Comparison of ENCODE assay signal across 20 cellular contexts in genomic region chr2:174312581-174313234, GRCh38. TPM values are rescaled to one million over a fixed set of nuclear protein-coding genes. Genes with fewer than 3 reads are reported as not detected.
DNase-seq lines count a peak whose midpoint lies in the region; ATAC-seq, FAIRE-seq and TF ChIP-seq lines count a peak whose summit lies in the region.
"Had no signal": no experiment of that assay in that cellular context is flagged by ENCODE, and none has a peak within 500 bp of the region (broad histone marks: within the 10 kb centered on the region; RNA-seq: fewer than 3 reads in every experiment).

No MANE protein-coding gene starts in this region.

- H3K27me3 Mint-ChIP-seq in neural progenitor cell (ENCODE audit: insufficient read depth, low read depth): peaks cover 7% of the 10 kb centered on the region
- peaks cover 61% of the 10 kb centered on the region for H3K27me3 Mint-ChIP-seq in activated naive CD8-positive, alpha-beta T cell treated with anti-CD3 and anti-CD28 coated beads, Interleukin-2, amount 50 U/mL, for 24 hours

- H3K9me3 ChIP-seq in SK-N-SH: no peaks in the 10 kb centered on the region
- no peaks in the 10 kb centered on the region for H3K9me3 ChIP-seq in K562 (replicated peaks; ENCODE audit: control insufficient read depth, insufficient read depth, low read depth, low read length)
- H3K9me3 ChIP-seq in neural progenitor cell (ENCODE audit: low read depth): no peaks in the 10 kb centered on the region
- H3K9me3 ChIP-seq: Caco-2 had no signal

- H3K36me3 Mint-ChIP-seq in neural progenitor cell: no peaks in the 10 kb centered on the region
- H3K36me3 Mint-ChIP-seq in activated naive CD8-positive, alpha-beta T cell treated with anti-CD3 and anti-CD28 coated beads, Interleukin-2, amount 50 U/mL, for 24 hours (ENCODE audit: low read depth): peaks cover 1% of the 10 kb centered on the region

- H3K4me3 ChIP-seq in SK-N-SH (ENCODE audit: low read depth in 2 of 2, low read length in 1 of 2): no peak overlapping the region
- H3K4me3 ChIP-seq in K562: no peak overlapping the region
- H3K4me3 ChIP-seq in neural progenitor cell: no peak overlapping the region
- H3K4me3 ChIP-seq: GM12878, PC-9, SK-N-MC had no signal

- DNase-seq in SK-N-SH: no peak
- peak; percentile 4 for DNase-seq in M059J (ENCODE audit: low read depth)
- DNase-seq in K562 (ENCODE audit: extremely low read depth in 1 of 4, low spot score in 3 of 4): no peak
- DNase-seq in neural progenitor cell (ENCODE audit: low spot score): peak; percentile 16
- no peak for DNase-seq in iPS-NIHi11 (ENCODE audit: low spot score)
- DNase-seq in T-helper 2 cell: no peak
- DNase-seq in activated naive CD8-positive, alpha-beta T cell treated with anti-CD3 and anti-CD28 coated beads, Interleukin-2, amount 50 U/mL, for 24 hours: no peak
- DNase-seq: C1 segment of cervical spinal cord, Caco-2, HCEC 1CT, KBM-7, NCI-H2029 treated with DMSO at 0.1 percent for 48 hours, NCI-H526 treated with DMSO at 0.1 percent for 48 hours, PC-9 had no signal

- H3K4me1 Mint-ChIP-seq in neural progenitor cell: no peaks in the 10 kb centered on the region
- no peaks in the 10 kb centered on the region for H3K4me1 Mint-ChIP-seq in activated naive CD8-positive, alpha-beta T cell treated with anti-CD3 and anti-CD28 coated beads, Interleukin-2, amount 50 U/mL, for 24 hours

- 55% methylated on average over 2 of the region's 2 CpGs for WGBS in SK-N-SH (ENCODE audit: low lambda C conversion rate)
- 2% methylated on average over 2 of the region's 2 CpGs for WGBS in K562 (ENCODE audit: insufficient coverage, low coverage, missing lambda C conversion rate)

- in situ Hi-C loops in K562 (cut with MboI): no loop called here

- no peak overlapping the region for H3K4me3 Mint-ChIP-seq in neural progenitor cell
- no peak overlapping the region for H3K4me3 Mint-ChIP-seq in activated naive CD8-positive, alpha-beta T cell treated with anti-CD3 and anti-CD28 coated beads, Interleukin-2, amount 50 U/mL, for 24 hours

- H3K4me2 ChIP-seq in SK-N-SH: no peak overlapping the region
- H3K4me2 ChIP-seq in K562 (ENCODE audit: insufficient read depth, low read length): no peak overlapping the region
- no peak overlapping the region for H3K4me2 ChIP-seq in neural progenitor cell
- H3K4me2 ChIP-seq: PC-9 had no signal

- no peak overlapping the region for H3K9ac ChIP-seq in SK-N-SH
- no peak overlapping the region for H3K9ac ChIP-seq in K562 (ENCODE audit: insufficient read depth in 1 of 2, low read depth in 2 of 2, low read length in 2 of 2)
- H3K9ac ChIP-seq in neural progenitor cell: no peak overlapping the region

- CTCF ChIA-PET in SK-N-SH (lab: Yijun Ruan, JAX): no interaction called here
- CTCF ChIA-PET in K562 (lab: Yijun Ruan, JAX; ENCODE audit: low intra/inter-chr PET ratio): no interaction called here

- TF ChIP-seq EP300 in SK-N-SH (IDR thresholded peaks at IDR 0.05; ENCODE audit: borderline replicate concordance in 1 of 2, low read depth in 1 of 2, low read length in 1 of 2) (no peak), K562 (IDR thresholded peaks at IDR 0.05; ENCODE audit: low read length) (no peak)

- no peak for FAIRE-seq in K562 (lab: Jason Lieb, UNC)
- FAIRE-seq: GM12878, GM18507, HTR-8/SVneo had no signal

- H3K4me1 ChIP-seq in SK-N-SH (ENCODE audit: control insufficient read depth in 1 of 2, insufficient read depth in 2 of 2, low read depth in 1 of 2, low read length in 1 of 2): no peaks in the 10 kb centered on the region
- H3K4me1 ChIP-seq in K562 (replicated peaks in 1 of 2; ENCODE audit: control insufficient read depth in 2 of 2, insufficient read depth in 2 of 2, low read length in 2 of 2): no peaks in the 10 kb centered on the region
- no peaks in the 10 kb centered on the region for H3K4me1 ChIP-seq in neural progenitor cell
- H3K4me1 ChIP-seq: Caco-2 had no signal

- H3F3A ChIP-seq in SK-N-SH (replicated peaks; ENCODE audit: insufficient read depth) (no peaks in the 10 kb centered on the region), neural progenitor cell (ENCODE audit: low read depth) (no peaks in the 10 kb centered on the region)

- H3K27ac ChIP-seq in SK-N-SH (ENCODE audit: low read depth in 2 of 2, low read length in 1 of 2) (no peak overlapping the region), K562 (ENCODE audit: extremely low read depth, low read depth, low read length) (no peak overlapping the region), neural progenitor cell (no peak overlapping the region)
- H3K27ac ChIP-seq: PC-9, SK-N-MC had no signal

- H3K79me2 ChIP-seq in SK-N-SH (ENCODE audit: insufficient read depth) (no peaks in the 10 kb centered on the region), K562 (ENCODE audit: control insufficient read depth, insufficient read depth, low read length) (no peaks in the 10 kb centered on the region), neural progenitor cell (ENCODE audit: low read depth) (no peaks in the 10 kb centered on the region)

- no peaks in the 10 kb centered on the region for H3K9me3 Mint-ChIP-seq in neural progenitor cell
- no peaks in the 10 kb centered on the region for H3K9me3 Mint-ChIP-seq in activated naive CD8-positive, alpha-beta T cell treated with anti-CD3 and anti-CD28 coated beads, Interleukin-2, amount 50 U/mL, for 24 hours

- H3K27me3 ChIP-seq in SK-N-SH (ENCODE audit: insufficient read depth) (peaks cover 22% of the 10 kb centered on the region; the same call in 1 of the 2 replicates), K562 (ENCODE audit: control insufficient read depth in 2 of 2, insufficient read depth in 2 of 2, low read length in 2 of 2) (peaks cover 43 to 54% of the 10 kb centered on the region in 2 experiments), neural progenitor cell (no peaks in the 10 kb centered on the region)

- POLR2A ChIA-PET in SK-N-SH (lab: Yijun Ruan, JAX) (no interaction called here), K562 (lab: Yijun Ruan, JAX) (interaction anchor here (0.6 kb wide), 1 partner anchor 1296 kb away, joined by 3 read pairs; no protein-coding TSS in a partner anchor)

- no TSS peak for BruUV-seq in K562 (replicated peaks; lab: Mats Ljungman, UMichigan)

- no peak for TF ChIP-seq RAD21 in SK-N-SH (IDR thresholded peaks at IDR 0.05; ENCODE audit: low read length)
- TF ChIP-seq RAD21 in K562 (CRISPR knock-in tag; conservative IDR thresholded peaks at IDR 0.05 in 1 of 2, IDR thresholded peaks at IDR 0.05 in 1 of 2): peak in 1 of 2 experiments; percentile 7; a peak in 1 of 4 replicates

- H4K20me1 ChIP-seq in SK-N-SH (ENCODE audit: insufficient read depth) (no peaks in the 10 kb centered on the region), K562 (replicated peaks; ENCODE audit: control insufficient read depth, insufficient read depth, low read length) (no peaks in the 10 kb centered on the region), neural progenitor cell (ENCODE audit: low read depth) (no peaks in the 10 kb centered on the region)

- H2AFZ ChIP-seq in SK-N-SH (ENCODE audit: low read depth) (no peak overlapping the region), K562 (ENCODE audit: low read depth, low read length) (no peak overlapping the region), neural progenitor cell (replicated peaks) (no peak overlapping the region)
- H2AFZ ChIP-seq: PC-9 had no signal

- TF ChIP-seq POLR2A in K562 (conservative IDR thresholded peaks at IDR 0.05): no peak

- no peaks in the 10 kb centered on the region for H3K9me1 ChIP-seq in K562 (ENCODE audit: control insufficient read depth, insufficient read depth, low read length)

- TF ChIP-seq CTCF in SK-N-SH (IDR thresholded peaks at IDR 0.05) (no peak), K562 (IDR thresholded peaks at IDR 0.05 in 2 of 3, conservative IDR thresholded peaks at IDR 0.05 in 1 of 3; ENCODE audit: insufficient read depth in 2 of 3, low read depth in 1 of 3, low read length in 3 of 3) (no peak), neural progenitor cell (IDR thresholded peaks at IDR 0.05) (no peak)

- no peaks in the 10 kb centered on the region for H3K36me3 ChIP-seq in SK-N-SH (replicated peaks in 1 of 2; ENCODE audit: control insufficient read depth in 1 of 2, insufficient read depth in 2 of 2, low read length in 1 of 2)
- H3K36me3 ChIP-seq in K562 (ENCODE audit: control insufficient read depth, insufficient read depth, low read length): no peaks in the 10 kb centered on the region
- H3K36me3 ChIP-seq in neural progenitor cell: no peaks in the 10 kb centered on the region

- intact Hi-C loops in K562 (cut with micrococcal nuclease): no loop called here

- ATAC-seq in SK-N-SH treated with all-trans-retinoic acid at 6 μM for 48 hours: no peak
- no peak for ATAC-seq in K562
- no peak for ATAC-seq in activated naive CD8-positive, alpha-beta T cell treated with anti-CD3 and anti-CD28 coated beads, Interleukin-2, amount 50 U/mL, for 24 hours
- ATAC-seq: GM12878, Right ventricle myocardium inferior had no signal

- H3K9me2 ChIP-seq in SK-N-SH: no peaks in the 10 kb centered on the region

- H3K27ac Mint-ChIP-seq in neural progenitor cell: no peak overlapping the region
- H3K27ac Mint-ChIP-seq in activated naive CD8-positive, alpha-beta T cell treated with anti-CD3 and anti-CD28 coated beads, Interleukin-2, amount 50 U/mL, for 24 hours: no peak overlapping the region

TF ChIP-seq in SK-N-SH treated with all-trans-retinoic acid at 6 μM for 48 hours, 23 proteins besides CTCF, POLR2A, EP300 and RAD21 (continues in another document):
- TF ChIP-seq ESRRG (CRISPR knock-in tag; IDR thresholded peaks at IDR 0.05): no peak

RNA-seq across cellular contexts. Expression of gene SP9, which starts 22.0 kb away (rescaled TPM):
- polyA plus RNA-seq in SK-N-SH (2012; rRNA removed) (not detected in 2 replicates), K562 (2011; rRNA removed) (0.15 and 0.23 TPM in 2 replicates), K562 (2014; fragmentation: Illumina TruSeq; extraction: Trizol) (0.07 TPM in 2 replicates), K562 (2014; fragmentation: Nextera tagmentation; extraction: Ambion mirVana) (not detected), K562 (2014; rRNA removed) (0.20 and 0.23 TPM in 2 replicates)
- not detected in 2 replicates for polyA plus RNA-seq in SK-N-SH (2012; cell fraction: cytosol; rRNA removed)
- not detected in 2 replicates for polyA plus RNA-seq in SK-N-SH (2012; cell fraction: nucleus; rRNA removed)
- 0.91 and 1.1 TPM in 2 replicates for total RNA-seq in M059J (2014; rRNA removed; shearing (Covaris generic))
- total RNA-seq in K562 (2011; cell fraction: chromatin; rRNA removed; ENCODE audit: low replicate concordance): 0.67 and 0.83 TPM in 2 replicates
- total RNA-seq in K562 (2011; cell fraction: nucleolus; rRNA removed): 0.66 and 0.67 TPM in 2 replicates
- total RNA-seq in K562 (2011; cell fraction: nucleoplasm; rRNA removed): 0.44 and 0.84 TPM in 2 replicates
- total RNA-seq in K562 (2014; rRNA removed) (0.05 and 0.41 TPM in 2 replicates), K562 (2014; rRNA removed; fragmentation: Illumina TruSeq; extraction: Trizol) (0.06 TPM in 1 of 2 replicates, not detected in the other), K562 (2015; rRNA removed; fragmentation: Illumina TruSeq; extraction: Trizol) (0.04 TPM in 1 of 2 replicates, not detected in the other), K562 (2021) (0.18 and 0.20 TPM in 2 replicates), neural progenitor cell (ENCODE audit: low replicate concordance) (not detected in 2 replicates)
- polyA plus RNA-seq in K562 (2011; cell fraction: cytosol; rRNA removed): 0.32 and 0.55 TPM in 2 replicates
- 1.1 and 1.2 TPM in 2 replicates for polyA plus RNA-seq in K562 (2011; cell fraction: nucleus; rRNA removed)
- polyA plus RNA-seq in K562 (2012): 0.09 and 0.14 TPM in 2 replicates
- 0.12 TPM in 1 of 2 replicates, not detected in the other for polyA minus RNA-seq in K562 (2011; rRNA and poly(A)+ RNA removed)
- polyA minus RNA-seq in K562 (2011; cell fraction: cytosol; rRNA and poly(A)+ RNA removed): 0.29 and 0.82 TPM in 2 replicates
- 0.81 and 1.9 TPM in 2 replicates for polyA minus RNA-seq in K562 (2011; cell fraction: nucleus; rRNA and poly(A)+ RNA removed)
- total RNA-seq: GM12878, PC-9, Right ventricle myocardium inferior had no signal
- polyA plus RNA-seq: GM12878 had no signal

Comparison
In these comparisons a context has a peak if more than half of its experiments do, and no peak if none do; other contexts are left out.
1. DNase-seq: peak in M059J (single experiment) and neural progenitor cell (single experiment); none in SK-N-SH (single experiment), K562 (0 of 4), iPS-NIHi11 (single experiment), T-helper 2 cell (0 of 5) and activated naive CD8-positive, alpha-beta T cell treated with anti-CD3 and anti-CD28 coated beads, Interleukin-2, amount 50 U/mL, for 24 hours (single experiment).
2. Of the 27 proteins assayed by ChIP-seq in both K562 and SK-N-SH: peak only in K562: none; only in SK-N-SH: none; in both: NFIC; in neither: 25; mixed calls (peak in some experiments, not most) for 1.